ENCODE assay signal across 26 cellular contexts in the genomic region with DNA sequence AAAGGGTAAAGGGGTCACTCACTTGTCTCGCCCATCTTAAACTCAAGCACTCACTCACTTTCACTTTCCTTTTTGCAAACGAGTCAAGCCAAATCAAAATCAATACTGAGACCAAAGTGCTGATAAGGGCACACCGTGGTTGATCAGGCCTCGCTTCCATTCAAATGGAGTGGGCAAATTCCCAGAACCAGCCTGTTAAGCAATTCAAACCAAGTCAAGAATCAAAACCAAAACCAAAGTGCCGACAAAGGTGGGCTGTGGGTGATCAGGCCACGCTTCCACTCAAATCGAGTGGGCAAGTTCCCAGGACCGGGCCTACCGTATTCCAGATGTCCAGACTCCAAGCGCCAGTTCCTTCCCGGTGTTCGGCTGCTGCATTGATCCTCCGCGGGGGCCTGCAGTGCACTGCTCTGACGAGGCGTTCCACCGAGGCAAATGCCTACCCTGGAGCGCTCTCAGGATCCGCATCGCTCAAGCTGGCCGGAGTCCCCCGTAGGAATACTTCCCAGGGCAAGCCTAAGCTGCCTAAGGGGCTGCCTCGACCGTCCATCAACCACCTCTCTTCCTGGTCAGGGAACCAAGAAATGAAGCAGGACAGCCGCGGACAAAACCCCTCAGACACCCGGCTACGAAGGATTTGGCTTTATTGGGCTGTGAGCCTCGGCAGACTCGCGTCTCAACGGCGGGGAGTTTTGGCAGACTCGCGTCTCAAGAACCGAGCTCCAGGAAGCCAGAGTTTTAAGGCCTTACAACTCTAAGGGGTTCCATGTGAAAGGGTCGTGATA.
A peak's percentile ranks its signal among the peaks of the same experiment; 100 is the strongest.
DNase-seq lines count a peak whose midpoint lies in the region; ATAC-seq and TF ChIP-seq lines count a peak whose summit lies in the region.
"Had no signal": no experiment of that assay in that cellular context is flagged by ENCODE, and none has a peak within 500 bp of the region (broad histone marks: within the 10 kb centered on the region; RNA-seq: fewer than 3 reads in every experiment).

No MANE protein-coding gene starts in this region.

- H3K36me3 ChIP-seq in CD4-positive, CD25-positive, alpha-beta regulatory T cell (ENCODE audit: control insufficient read depth, insufficient read depth, low read length) = no peaks in the 10 kb centered on the region
- no peaks in the 10 kb centered on the region for H3K36me3 ChIP-seq in body of pancreas (replicated peaks in 1 of 2; ENCODE audit: insufficient read depth in 1 of 2, low read depth in 2 of 2)
- H3K36me3 ChIP-seq: adrenal gland, BLaER1, brain microvascular endothelial cell, neural progenitor cell, suprapubic skin, uterus had no signal

- peaks cover 0 to 9% (median 4%) of the 10 kb centered on the region in 4 donors for H3K4me1 Mint-ChIP-seq in CD4-positive, CD25-positive, alpha-beta regulatory T cell
- peaks cover 10% of the 10 kb centered on the region for H3K4me1 Mint-ChIP-seq in Calu3 (ENCODE audit: low read depth, unreplicated experiment)

- H3K36me3 Mint-ChIP-seq in CD4-positive, CD25-positive, alpha-beta regulatory T cell = no peaks in the 10 kb centered on the region
- no peaks in the 10 kb centered on the region for H3K36me3 Mint-ChIP-seq in Calu3 (ENCODE audit: insufficient read depth, unreplicated experiment)
- H3K36me3 Mint-ChIP-seq: neural progenitor cell had no signal

- H3K9me3 ChIP-seq in CD4-positive, CD25-positive, alpha-beta regulatory T cell (ENCODE audit: control insufficient read depth in 2 of 2, low read length in 2 of 2) = no peaks in the 10 kb centered on the region
- no peaks in the 10 kb centered on the region for H3K9me3 ChIP-seq in body of pancreas
- H3K9me3 ChIP-seq: adrenal gland, BLaER1, suprapubic skin, uterus had no signal

- no peak for TF ChIP-seq POLR2A in body of pancreas (IDR thresholded peaks at IDR 0.05)

- WGBS in body of pancreas, 2 donors = 83% methylated on average over 36 to 37 of the region's 37 CpGs

- intact Hi-C loops in Calu3 (cut with micrococcal nuclease; ENCODE audit: unreplicated experiment) = no loop called here
- intact Hi-C loops in body of pancreas (cut with DNase I) = no loop called here
- intact Hi-C loops in left colon (cut with DNase I, micrococcal nuclease) = no loop called here

- peak overlapping the region in 1 of 3 donors; percentile 64 for H3K27ac Mint-ChIP-seq in CD4-positive, CD25-positive, alpha-beta regulatory T cell
- H3K27ac Mint-ChIP-seq in Calu3 (ENCODE audit: unreplicated experiment) = peak overlapping the region; percentile 8
- H3K27ac Mint-ChIP-seq: neural progenitor cell; progenitor cell of endocrine pancreas; T-helper 2 cell treated with Interferon-gamma antibody and Interleukin-4, amounts not matched to agents 5 μg/mL and 100 μg/mL, for 36 hours had no signal

- H3K27ac ChIP-seq in CD4-positive, CD25-positive, alpha-beta regulatory T cell (ENCODE audit: insufficient read depth, low read length, poor library complexity, severe bottlenecking) = no peak overlapping the region
- H3K27ac ChIP-seq in body of pancreas = peak overlapping the region in 2 of 4 donors; percentile 3 to 44
- H3K27ac ChIP-seq: adrenal gland, BLaER1, brain microvascular endothelial cell, neural progenitor cell, PC-9, suprapubic skin, uterus, VCaP had no signal

- no TSS peak for BruUV-seq in Calu3 (replicated peaks; lab: Mats Ljungman, UMichigan)

- peaks cover 30% of the 10 kb centered on the region for H3K27me3 Mint-ChIP-seq in CD4-positive, CD25-positive, alpha-beta regulatory T cell
- H3K27me3 Mint-ChIP-seq in Calu3 (ENCODE audit: unreplicated experiment) = peaks cover 18% of the 10 kb centered on the region
- H3K27me3 Mint-ChIP-seq: progenitor cell of endocrine pancreas had no signal

- H3K27me3 ChIP-seq in CD4-positive, CD25-positive, alpha-beta regulatory T cell (ENCODE audit: control insufficient read depth, insufficient read depth, low read length) = no peaks in the 10 kb centered on the region
- no peaks in the 10 kb centered on the region for H3K27me3 ChIP-seq in body of pancreas
- H3K27me3 ChIP-seq: adrenal gland, BLaER1, neural progenitor cell, suprapubic skin, uterus had no signal

- peak in 1 of 3 donors; percentile 28 for DNase-seq in CD4-positive, CD25-positive, alpha-beta regulatory T cell
- peak; percentile 14 for DNase-seq in Calu3
- peak in 1 of 4 donors; percentile 13 for DNase-seq in body of pancreas
- DNase-seq in medulla oblongata (ENCODE audit: extremely low spot score) = peak; percentile 15
- no peak for DNase-seq in NCI-H187 (lab: John Stamatoyannopoulos, UW)
- no peak for DNase-seq in kidney tubule cell (ENCODE audit: low spot score)
- DNase-seq in left colon = no peak
- DNase-seq: activated CD4-positive, alpha-beta T cell treated with anti-CD3 and anti-CD28 coated beads for 48 hours; adrenal gland; brain microvascular endothelial cell; effector CD8-positive, alpha-beta T cell; mammary epithelial cell; NCI-H1048; NCI-H1694; Right ventricle myocardium superior; stimulated activated naive CD4-positive, alpha-beta T cell; uterus had no signal

- ATAC-seq in CD4-positive, CD25-positive, alpha-beta regulatory T cell (ENCODE audit: low read depth in 2 of 2) = no peak
- ATAC-seq in body of pancreas (peak; percentile 38), HG03139 (IDR thresholded peaks at IDR 0.05; ENCODE audit: unreplicated experiment) (no peak), left colon (no peak)
- ATAC-seq: sciatic nerve had no signal

- peaks cover 0 to 4% (median 1%) of the 10 kb centered on the region in 7 donors for H3K9me3 Mint-ChIP-seq in CD4-positive, CD25-positive, alpha-beta regulatory T cell
- no peaks in the 10 kb centered on the region for H3K9me3 Mint-ChIP-seq in Calu3 (ENCODE audit: low read depth, unreplicated experiment)
- H3K9me3 Mint-ChIP-seq: neural progenitor cell; T-helper 2 cell treated with Interferon-gamma antibody and Interleukin-4, amounts not matched to agents 5 μg/mL and 100 μg/mL, for 36 hours had no signal

- peak overlapping the region; percentile 47 for H3K4me3 ChIP-seq in CD4-positive, CD25-positive, alpha-beta regulatory T cell (ENCODE audit: low read depth, low read length)
- no peak overlapping the region for H3K4me3 ChIP-seq in body of pancreas
- H3K4me3 ChIP-seq: adrenal gland, BLaER1, neural progenitor cell, PC-9, suprapubic skin, uterus had no signal

- H3K4me1 ChIP-seq in CD4-positive, CD25-positive, alpha-beta regulatory T cell (ENCODE audit: control insufficient read depth, insufficient read depth, low read length, poor library complexity, severe bottlenecking) = no peaks in the 10 kb centered on the region
- no peaks in the 10 kb centered on the region for H3K4me1 ChIP-seq in body of pancreas
- H3K4me1 ChIP-seq: uterus had no signal

- CTCF ChIA-PET in Calu3 (lab: Charles Lee) = no interaction called here

- H3K4me3 Mint-ChIP-seq in CD4-positive, CD25-positive, alpha-beta regulatory T cell = peak overlapping the region in 3 of 4 donors; percentile 33 to 82 (median 70)
- peak overlapping the region; percentile 43 for H3K4me3 Mint-ChIP-seq in Calu3 (ENCODE audit: low read depth, unreplicated experiment)
- H3K4me3 Mint-ChIP-seq: neural progenitor cell; T-helper 2 cell treated with Interferon-gamma antibody and Interleukin-4, amounts not matched to agents 5 μg/mL and 100 μg/mL, for 36 hours had no signal

- TF ChIP-seq CTCF in Calu3 (IDR thresholded peaks at IDR 0.05; ENCODE audit: unreplicated experiment) = no peak
- no peak for TF ChIP-seq CTCF in body of pancreas (IDR thresholded peaks at IDR 0.05)

Comparison
In these comparisons a context has a peak if more than half of its experiments do, and no peak if none do; other contexts are left out.
1. DNase-seq: peak in Calu3 (single experiment) and medulla oblongata (single experiment); none in NCI-H187 (0 of 2), kidney tubule cell (single experiment) and left colon (0 of 2).